22 cellular contexts compared by ENCODE assay signal in the genomic region with DNA sequence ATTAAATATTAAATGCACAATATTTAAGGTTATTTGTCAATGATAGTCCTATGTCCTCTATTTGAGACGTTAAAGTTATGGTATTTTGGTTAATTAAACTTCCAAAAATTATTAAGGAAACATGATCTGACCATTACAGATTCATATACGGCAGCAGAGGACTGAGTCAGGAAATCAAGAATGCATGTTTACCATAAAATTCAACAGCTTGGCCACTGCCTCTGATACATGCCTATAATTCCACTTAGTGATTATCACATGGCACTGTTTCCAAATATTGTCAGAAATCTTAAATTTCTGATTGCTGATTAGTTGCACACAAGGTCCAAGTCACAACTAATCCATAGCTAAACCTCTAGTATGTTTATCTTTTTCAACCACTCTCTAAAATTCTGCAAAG.
"Had no signal": no experiment of that assay in that cellular context is flagged by ENCODE, and none has a peak within 500 bp of the region (broad histone marks: within the 10 kb centered on the region; RNA-seq: fewer than 3 reads in every experiment).

No MANE protein-coding gene starts in this region.

- H3K9me3 ChIP-seq: gastrocnemius medialis, heart right ventricle, left lung, testis, tibial nerve, upper lobe of right lung had no signal

- H3K36me3 ChIP-seq: gastrocnemius medialis, heart right ventricle, left lung, tibial nerve, upper lobe of right lung had no signal

- ATAC-seq: gastrocnemius medialis; left lung; sciatic nerve; stimulated activated naive B cell treated with anti-CD40 and anti-IgM and Interleukin-4, amounts not matched to agents 10 μg/mL and 1 μg/mL and 100 μg/mL, for 72 hours; stimulated activated naive CD8-positive, alpha-beta T cell treated with anti-CD3 and anti-CD28 coated beads, Interleukin-15, amount 100 ng/mL, for 72 hours; upper lobe of right lung had no signal

- H3K27me3 ChIP-seq: dorsolateral prefrontal cortex, gastrocnemius medialis, heart right ventricle, left lung, testis, tibial nerve, upper lobe of right lung had no signal

- H3K27ac ChIP-seq: dorsolateral prefrontal cortex, gastrocnemius medialis, left lung, skin epidermis, testis, tibial nerve, upper lobe of right lung had no signal

- DNase-seq: cerebellar nuclear complex; cortex of kidney; dorsolateral prefrontal cortex; effector CD8-positive, alpha-beta T cell; gastrocnemius medialis; heart right ventricle; hypothalamus; islet precursor cell; left lung; mesenchymal stem cell; naive B cell; posterior cingulate gyrus; stimulated activated CD4-positive, alpha-beta T cell treated with anti-CD3 and anti-CD28 coated beads, Interleukin-2, amount 100 ng/mL, for 24 hours; stimulated activated CD4-positive, alpha-beta T cell treated with anti-CD3 and anti-CD28 coated beads, Interleukin-4, amount 100 ng/mL, for 4 hours; stimulated activated naive B cell treated with anti-CD40 and anti-IgM and Interleukin-4, amounts not matched to agents 10 μg/mL and 1 μg/mL and 100 μg/mL, for 72 hours; stimulated activated naive CD8-positive, alpha-beta T cell treated with anti-CD3 and anti-CD28 coated beads, Interleukin-15, amount 100 ng/mL, for 72 hours; testis; upper lobe of right lung had no signal

- H3K4me3 ChIP-seq: dorsolateral prefrontal cortex, gastrocnemius medialis, heart right ventricle, left lung, lung, skin epidermis, testis, tibial nerve, upper lobe of right lung had no signal

- H3K4me1 ChIP-seq: gastrocnemius medialis, left lung, testis, tibial nerve, upper lobe of right lung had no signal
